8 cellular contexts compared by ENCODE assay signal in the genomic region with DNA sequence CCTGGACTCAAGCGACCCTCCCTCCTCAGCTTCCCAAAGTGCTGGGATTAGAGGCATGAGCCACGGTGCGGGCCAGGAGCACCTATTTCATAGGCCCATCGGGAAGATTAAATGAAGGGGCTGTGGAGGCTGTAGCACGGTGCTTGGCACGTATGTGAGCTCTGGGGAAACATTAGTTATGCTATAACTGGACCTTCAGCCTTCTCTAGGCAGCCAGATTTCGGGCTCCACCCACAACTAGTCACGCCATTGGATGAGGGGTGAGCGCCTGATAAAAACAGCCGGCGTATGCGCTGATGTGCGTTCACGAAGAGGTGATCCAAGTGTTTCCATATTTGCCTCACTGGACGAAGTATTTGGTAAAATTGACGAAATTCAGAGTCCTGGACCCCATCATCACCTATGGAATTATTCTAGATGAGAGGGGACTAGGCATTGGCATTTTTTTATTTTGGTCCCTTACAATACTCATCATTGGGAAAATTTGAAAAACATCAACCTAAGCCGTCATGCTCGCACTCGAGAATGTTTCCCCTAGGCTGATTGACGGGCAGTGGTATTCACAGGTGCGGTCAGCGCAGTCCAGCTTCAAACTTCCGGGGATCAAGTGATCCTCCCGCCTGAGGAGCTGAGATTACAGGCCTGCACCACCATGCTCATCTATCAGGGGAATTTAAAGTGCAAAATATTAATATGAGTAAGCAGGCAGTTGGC. TPM values are rescaled to one million over a fixed set of nuclear protein-coding genes. Genes with fewer than 3 reads are reported as not detected.
A peak's percentile ranks its signal among the peaks of the same experiment; 100 is the strongest.
DNase-seq lines count a peak whose midpoint lies in the region; FAIRE-seq and TF ChIP-seq lines count a peak whose summit lies in the region.

No MANE protein-coding gene starts in this region.

- H3K4me3 ChIP-seq in GM12864 (ENCODE audit: low read depth, low read length) (peak overlapping the region; percentile 82), OCI-LY7 (ENCODE audit: low read depth, low read length, poor library complexity, severe bottlenecking) (peak overlapping the region; percentile 83), endothelial cell of umbilical vein (replicated peaks in 1 of 3; ENCODE audit: insufficient read depth in 1 of 3, low read depth in 1 of 3, low read length in 3 of 3) (peak overlapping the region in 1 of 3 experiments; percentile 76), retinal pigment epithelial cell (ENCODE audit: low read length) (peak overlapping the region; percentile 82)

- H3K9me2 ChIP-seq in OCI-LY7 (ENCODE audit: insufficient read depth, low read length): no peaks in the 10 kb centered on the region

- H3K36me3 ChIP-seq in OCI-LY7 (ENCODE audit: insufficient read depth, low read length) (peaks cover 9% of the 10 kb centered on the region), endothelial cell of umbilical vein (ENCODE audit: control insufficient read depth in 2 of 2, extremely low read depth in 1 of 2, insufficient read depth in 2 of 2, low read length in 2 of 2) (peaks cover 0 to 2% of the 10 kb centered on the region in 2 experiments)

- TF ChIP-seq CTCF in GM12864 (IDR thresholded peaks at IDR 0.05; ENCODE audit: low read depth, low read length, missing control alignments) (no peak), OCI-LY7 (conservative IDR thresholded peaks at IDR 0.05; ENCODE audit: low read length) (no peak), endothelial cell of umbilical vein (IDR thresholded peaks at IDR 0.05; ENCODE audit: extremely low read depth in 1 of 2, insufficient read depth in 1 of 2, low read depth in 1 of 2, low read length in 2 of 2) (no peak), retinal pigment epithelial cell (conservative IDR thresholded peaks at IDR 0.05; ENCODE audit: low read depth, low read length) (no peak)

- H3K4me2 ChIP-seq in OCI-LY7 (ENCODE audit: low read length): peak overlapping the region; percentile 100
- H3K4me2 ChIP-seq in endothelial cell of umbilical vein (ENCODE audit: insufficient read depth, low read length): peak overlapping the region; percentile 96

- peak overlapping the region; percentile 54 for H3K27ac ChIP-seq in OCI-LY7 (ENCODE audit: low read depth, low read length, poor library complexity, severe bottlenecking)
- H3K27ac ChIP-seq in endothelial cell of umbilical vein (ENCODE audit: insufficient read depth, low read depth, low read length): no peak overlapping the region

- TF ChIP-seq POLR2A in endothelial cell of umbilical vein (IDR thresholded peaks at IDR 0.05; ENCODE audit: low read depth, low read length): no peak
- no peak for TF ChIP-seq POLR2A in GM12891 (IDR thresholded peaks at IDR 0.05; ENCODE audit: low read depth, low read length)

- no peak overlapping the region for H3K9ac ChIP-seq in endothelial cell of umbilical vein (replicated peaks; ENCODE audit: extremely low read depth, insufficient read depth, low read length)

- intact Hi-C loops in OCI-LY7 (cut with micrococcal nuclease; ENCODE audit: unreplicated experiment) (no loop called here), endothelial cell of umbilical vein (cut with micrococcal nuclease) (loop anchor here (2.0 kb wide), 2 partner anchors 81 to 161 kb away; no protein-coding TSS in a partner anchor)

- H2AFZ ChIP-seq in OCI-LY7 (ENCODE audit: low read length): no peak overlapping the region
- H2AFZ ChIP-seq in endothelial cell of umbilical vein (ENCODE audit: low read depth, low read length): no peak overlapping the region

- DNase-seq in GM12864 (ENCODE audit: low read depth): no peak
- no peak for DNase-seq in OCI-LY7 (ENCODE audit: low spot score)
- DNase-seq in endothelial cell of umbilical vein (ENCODE audit: low read depth, low spot score): no peak
- DNase-seq in retinal pigment epithelial cell (ENCODE audit: low read depth): no peak
- DNase-seq in NCI-H128 (lab: John Stamatoyannopoulos, UW; ENCODE audit: unreplicated experiment): no peak
- no peak for DNase-seq in NCI-H524 (lab: John Stamatoyannopoulos, UW)
- no peak for DNase-seq in urothelium cell line (ENCODE audit: low spot score)
- DNase-seq in GM12891 (ENCODE audit: insufficient read length, low spot score): no peak

- H3K4me1 ChIP-seq in OCI-LY7 (ENCODE audit: insufficient read depth, low read length, poor library complexity, severe bottlenecking) (peaks cover 28% of the 10 kb centered on the region), endothelial cell of umbilical vein (ENCODE audit: control insufficient read depth, extremely low read depth, insufficient read depth, low read length) (peaks cover 23% of the 10 kb centered on the region)

- H4K20me1 ChIP-seq in OCI-LY7 (ENCODE audit: insufficient read depth, low read length) (peaks cover 17% of the 10 kb centered on the region), endothelial cell of umbilical vein (replicated peaks; ENCODE audit: control insufficient read depth, extremely low read depth, insufficient read depth, low read length) (peaks cover under 1% of the 10 kb centered on the region)

- H3K9me3 ChIP-seq in OCI-LY7 (ENCODE audit: low read length) (no peaks in the 10 kb centered on the region), endothelial cell of umbilical vein (replicated peaks; ENCODE audit: control insufficient read depth, insufficient read depth, low read length) (no peaks in the 10 kb centered on the region)

- POLR2A ChIA-PET in OCI-LY7 (lab: Charles Lee): no interaction called here
- POLR2A ChIA-PET in endothelial cell of umbilical vein (lab: Charles Lee): interaction anchor here (0.6 kb wide), 1 partner anchor 9 kb away, joined by 6 read pairs; no protein-coding TSS in a partner anchor

- BruUV-seq in OCI-LY7 (replicated peaks; lab: Mats Ljungman, UMichigan) (no TSS peak), endothelial cell of umbilical vein (replicated peaks; lab: Mats Ljungman, UMichigan) (no TSS peak)

- H3K9me1 ChIP-seq in endothelial cell of umbilical vein (replicated peaks; ENCODE audit: control insufficient read depth, extremely low read depth, insufficient read depth, low read length): no peaks in the 10 kb centered on the region

- no peaks in the 10 kb centered on the region for H3K27me3 ChIP-seq in endothelial cell of umbilical vein (ENCODE audit: control insufficient read depth in 2 of 2, insufficient read depth in 2 of 2, low read length in 2 of 2)

- dilution Hi-C loops in endothelial cell of umbilical vein (cut with MboI; ENCODE audit: extremely low pct_ligation_motif_present, low sequenced_read_pairs): no loop called here

- CTCF ChIA-PET in OCI-LY7 (lab: Charles Lee; ENCODE audit: unreplicated experiment): no interaction called here
- CTCF ChIA-PET in endothelial cell of umbilical vein (lab: Charles Lee): no interaction called here

- H3K79me2 ChIP-seq in OCI-LY7 (ENCODE audit: insufficient read depth, low read depth, low read length) (peaks cover 35% of the 10 kb centered on the region), endothelial cell of umbilical vein (ENCODE audit: control insufficient read depth, insufficient read depth, low read length) (peaks cover 39% of the 10 kb centered on the region)

- FAIRE-seq in endothelial cell of umbilical vein (lab: Jason Lieb, UNC) (no peak), urothelium cell line (lab: Jason Lieb, UNC) (no peak), GM12891 (lab: Jason Lieb, UNC) (no peak)

TF ChIP-seq in endothelial cell of umbilical vein, 7 proteins besides CTCF, POLR2A, EP300 and RAD21 (continues in another document):
- TF ChIP-seq, protein P1, sequence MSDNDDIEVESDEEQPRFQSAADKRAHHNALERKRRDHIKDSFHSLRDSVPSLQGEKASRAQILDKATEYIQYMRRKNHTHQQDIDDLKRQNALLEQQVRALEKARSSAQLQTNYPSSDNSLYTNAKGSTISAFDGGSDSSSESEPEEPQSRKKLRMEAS (IDR thresholded peaks at IDR 0.05; ENCODE audit: insufficient read depth, insufficient read length): no peak
- TF ChIP-seq JUN (IDR thresholded peaks at IDR 0.05; ENCODE audit: borderline replicate concordance, insufficient read depth, insufficient read length, low read depth): no peak
- no peak for TF ChIP-seq EZH2 (IDR thresholded peaks at IDR 0.05; ENCODE audit: borderline replicate concordance, low read depth, low read length, severe bottlenecking)
- TF ChIP-seq POLR2AphosphoS5 (IDR thresholded peaks at IDR 0.05; ENCODE audit: insufficient read depth, low read depth, low read length): no peak

TF ChIP-seq in GM12891, 5 proteins besides CTCF, POLR2A, EP300 and RAD21:
- TF ChIP-seq POLR2AphosphoS5 (IDR thresholded peaks at IDR 0.05; ENCODE audit: low read depth, low read length) (no peak), POU2F2 (IDR thresholded peaks at IDR 0.05; ENCODE audit: low read depth, low read length) (no peak), SPI1 (IDR thresholded peaks at IDR 0.05; ENCODE audit: low read depth, low read length) (no peak), TAF1 (IDR thresholded peaks at IDR 0.05; ENCODE audit: low read depth, low read length) (no peak), PAX5 (IDR thresholded peaks at IDR 0.05; ENCODE audit: insufficient read depth, low read length, severe bottlenecking) (no peak)

RNA-seq across cellular contexts. Expression of a gene that starts 1.8 kb away (rescaled TPM):
- 87.0 and 89.1 TPM in 2 replicates for total RNA-seq in OCI-LY7 (2014; rRNA removed; shearing (Covaris generic))
- total RNA-seq in OCI-LY7 (2022) (247 and 251 TPM in 2 replicates), endothelial cell of umbilical vein (184 and 191 TPM in 2 replicates)
- polyA plus RNA-seq in endothelial cell of umbilical vein: 49.5 and 55.8 TPM in 2 replicates
- 47.8 and 59.7 TPM in 2 replicates for polyA plus RNA-seq in endothelial cell of umbilical vein (2011; cell fraction: cytosol; rRNA removed)
- polyA plus RNA-seq in endothelial cell of umbilical vein (2011; cell fraction: nucleus; rRNA removed): 194 and 236 TPM in 2 replicates
- 87.0 and 89.3 TPM in 2 replicates for polyA plus RNA-seq in endothelial cell of umbilical vein (2012)
- 99.2 and 130 TPM in 2 replicates for polyA minus RNA-seq in endothelial cell of umbilical vein
- 32.7 TPM for polyA minus RNA-seq in endothelial cell of umbilical vein (2011; cell fraction: cytosol; rRNA and poly(A)+ RNA removed)
- 115 and 144 TPM in 2 replicates for polyA minus RNA-seq in endothelial cell of umbilical vein (2011; cell fraction: nucleus; rRNA and poly(A)+ RNA removed)
- 50.7 TPM for polyA plus RNA-seq in GM12891 (2012; ENCODE audit: low read depth, missing spikeins)

RNA-seq across cellular contexts. Expression of a gene that starts 16.1 kb away (rescaled TPM):
- total RNA-seq in OCI-LY7 (2014; rRNA removed; shearing (Covaris generic)): 77.6 and 92.7 TPM in 2 replicates
- total RNA-seq in OCI-LY7 (2022) (106 and 121 TPM in 2 replicates), endothelial cell of umbilical vein (139 and 146 TPM in 2 replicates)
- polyA plus RNA-seq in endothelial cell of umbilical vein: 85.8 and 90.2 TPM in 2 replicates
- 50.3 and 54.0 TPM in 2 replicates for polyA plus RNA-seq in endothelial cell of umbilical vein (2011; cell fraction: cytosol; rRNA removed)
- polyA plus RNA-seq in endothelial cell of umbilical vein (2011; cell fraction: nucleus; rRNA removed): 424 and 453 TPM in 2 replicates
- 77.0 and 77.7 TPM in 2 replicates for polyA plus RNA-seq in endothelial cell of umbilical vein (2012)
- polyA minus RNA-seq in endothelial cell of umbilical vein: 92.3 and 122 TPM in 2 replicates
- polyA minus RNA-seq in endothelial cell of umbilical vein (2011; cell fraction: cytosol; rRNA and poly(A)+ RNA removed): 44.9 TPM
- 149 and 150 TPM in 2 replicates for polyA minus RNA-seq in endothelial cell of umbilical vein (2011; cell fraction: nucleus; rRNA and poly(A)+ RNA removed)
- polyA plus RNA-seq in GM12891 (2012; ENCODE audit: low read depth, missing spikeins): 54.3 TPM
